ENCODE assay signal across 16 cellular contexts in the genomic region with DNA sequence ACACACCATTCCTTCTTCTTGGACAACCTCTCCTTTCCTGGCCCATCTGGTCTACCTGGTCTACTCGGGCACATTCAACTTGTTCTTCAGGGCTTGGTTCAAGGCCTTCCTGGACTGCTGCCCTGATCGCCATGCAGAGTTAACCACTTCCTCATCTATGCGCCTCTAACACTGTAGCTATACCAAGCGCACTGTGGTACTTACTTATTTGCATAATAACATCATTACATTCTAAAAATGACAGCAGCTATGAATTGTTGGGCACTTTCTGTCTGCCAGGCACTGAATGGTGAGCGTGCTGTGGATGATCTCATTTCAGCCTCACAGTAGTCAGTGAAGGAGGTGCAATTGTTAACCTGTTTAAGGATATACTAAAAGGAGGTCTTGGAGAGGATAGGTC.
DNase-seq lines count a peak whose midpoint lies in the region; ATAC-seq and TF ChIP-seq lines count a peak whose summit lies in the region.
"Had no signal": no experiment of that assay in that cellular context is flagged by ENCODE, and none has a peak within 500 bp of the region (broad histone marks: within the 10 kb centered on the region; RNA-seq: fewer than 3 reads in every experiment).

No MANE protein-coding gene starts in this region.

- peaks cover 0 to 59% (median 25%) of the 10 kb centered on the region in 3 donors for H3K27me3 ChIP-seq in sigmoid colon
- peaks cover 0 to 70% (median 8%) of the 10 kb centered on the region in 3 donors for H3K27me3 ChIP-seq in stomach
- H3K27me3 ChIP-seq: upper lobe of left lung had no signal

- H3K36me3 ChIP-seq in sigmoid colon, result no peaks in the 10 kb centered on the region
- H3K36me3 ChIP-seq in stomach, result no peaks in the 10 kb centered on the region
- H3K36me3 ChIP-seq: heart left ventricle, prostate gland, upper lobe of left lung had no signal

- TF ChIP-seq CTCF in sigmoid colon (IDR thresholded peaks at IDR 0.05), result no peak
- TF ChIP-seq CTCF in stomach (IDR thresholded peaks at IDR 0.05), result no peak

- no peaks in the 10 kb centered on the region for H3K27me3 Mint-ChIP-seq in activated CD4-positive, alpha-beta T cell treated with anti-CD3 and anti-CD28 coated beads for 36 hours
- H3K27me3 Mint-ChIP-seq in activated CD4-positive, alpha-beta T cell treated with anti-CD3 and anti-CD28 coated beads, Interleukin-2, amount 10 ng/mL, durations not matched to agents 7 days and 5 days, result peaks cover 18% of the 10 kb centered on the region

- peak; percentile 57 for ATAC-seq in activated CD4-positive, alpha-beta T cell treated with anti-CD3 and anti-CD28 coated beads for 36 hours
- ATAC-seq in HG02798 (IDR thresholded peaks at IDR 0.05; ENCODE audit: poor library complexity, unreplicated experiment) (peak; percentile 45), HG02885 (IDR thresholded peaks at IDR 0.05; ENCODE audit: poor library complexity, unreplicated experiment) (no peak)
- ATAC-seq: K562 had no signal

- H3K4me3 ChIP-seq in sigmoid colon (no peak overlapping the region), stomach (no peak overlapping the region)
- H3K4me3 ChIP-seq: heart left ventricle, K562, prostate gland, upper lobe of left lung had no signal

- TF ChIP-seq POLR2A in sigmoid colon (IDR thresholded peaks at IDR 0.05) (no peak), stomach (IDR thresholded peaks at IDR 0.05) (no peak)

- H3K27ac ChIP-seq in sigmoid colon (no peak overlapping the region), stomach (no peak overlapping the region)
- H3K27ac ChIP-seq: heart left ventricle, prostate gland, upper lobe of left lung had no signal

- H3K27ac Mint-ChIP-seq in activated CD4-positive, alpha-beta T cell treated with anti-CD3 and anti-CD28 coated beads for 36 hours, result no peak overlapping the region
- H3K27ac Mint-ChIP-seq in activated CD4-positive, alpha-beta T cell treated with anti-CD3 and anti-CD28 coated beads, Interleukin-2, amount 10 ng/mL, durations not matched to agents 7 days and 5 days, result no peak overlapping the region
- H3K27ac Mint-ChIP-seq: T-cell had no signal

- H3K4me1 ChIP-seq in sigmoid colon, result peaks cover 0 to 4% (median 0%) of the 10 kb centered on the region in 4 donors
- peaks cover 0 to 6% (median 0%) of the 10 kb centered on the region in 4 donors for H3K4me1 ChIP-seq in stomach
- H3K4me1 ChIP-seq: prostate gland had no signal

- CTCF ChIA-PET in activated CD4-positive, alpha-beta T cell treated with anti-CD3 and anti-CD28 coated beads for 36 hours (lab: Charles Lee), result interaction anchor here (0.6 to 5.5 kb wide), 4 partner anchors 9 to 285 kb away, joined by 3 to 49 read pairs (median 4); no protein-coding TSS in a partner anchor
- CTCF ChIA-PET in activated CD4-positive, alpha-beta T cell treated with anti-CD3 and anti-CD28 coated beads, Interleukin-2, amount 10 ng/mL, durations not matched to agents 7 days and 5 days (lab: Charles Lee), result interaction anchor here (2.1 kb wide), 1 partner anchor 282 kb away, joined by 9 read pairs; no protein-coding TSS in a partner anchor

- POLR2A ChIA-PET in activated CD4-positive, alpha-beta T cell treated with anti-CD3 and anti-CD28 coated beads for 36 hours (lab: Charles Lee), result no interaction called here
- POLR2A ChIA-PET in activated CD4-positive, alpha-beta T cell treated with anti-CD3 and anti-CD28 coated beads, Interleukin-2, amount 10 ng/mL, durations not matched to agents 7 days and 5 days (lab: Charles Lee), result no interaction called here

- no peaks in the 10 kb centered on the region for H3K36me3 Mint-ChIP-seq in activated CD4-positive, alpha-beta T cell treated with anti-CD3 and anti-CD28 coated beads for 36 hours (ENCODE audit: low read depth)
- no peaks in the 10 kb centered on the region for H3K36me3 Mint-ChIP-seq in activated CD4-positive, alpha-beta T cell treated with anti-CD3 and anti-CD28 coated beads, Interleukin-2, amount 10 ng/mL, durations not matched to agents 7 days and 5 days (ENCODE audit: low read depth)
- H3K36me3 Mint-ChIP-seq: T-cell had no signal

- no peak overlapping the region for H3K4me3 Mint-ChIP-seq in activated CD4-positive, alpha-beta T cell treated with anti-CD3 and anti-CD28 coated beads for 36 hours
- H3K4me3 Mint-ChIP-seq in activated CD4-positive, alpha-beta T cell treated with anti-CD3 and anti-CD28 coated beads, Interleukin-2, amount 10 ng/mL, durations not matched to agents 7 days and 5 days, result no peak overlapping the region
- H3K4me3 Mint-ChIP-seq: T-cell had no signal

- H3K9me3 ChIP-seq in sigmoid colon (no peaks in the 10 kb centered on the region), stomach (peaks cover 0 to 9% (median 6%) of the 10 kb centered on the region in 4 donors)
- H3K9me3 ChIP-seq: prostate gland had no signal

- no peak for DNase-seq in activated CD4-positive, alpha-beta T cell treated with anti-CD3 and anti-CD28 coated beads for 36 hours
- DNase-seq in activated CD4-positive, alpha-beta T cell treated with anti-CD3 and anti-CD28 coated beads, Interleukin-2, amount 10 ng/mL, durations not matched to agents 7 days and 5 days, result no peak
- DNase-seq in MV-4-11 (lab: John Stamatoyannopoulos, UW) (peak; percentile 84), sigmoid colon (peak; percentile 0), epidermal melanocyte (ENCODE audit: insufficient read length, low spot score) (no peak), stomach (no peak)
- DNase-seq: DMS153; effector CD4-positive, alpha-beta T cell; heart left ventricle; NCI-H446; T-cell; upper lobe of left lung had no signal

- peaks cover 9% of the 10 kb centered on the region for H3K4me1 Mint-ChIP-seq in activated CD4-positive, alpha-beta T cell treated with anti-CD3 and anti-CD28 coated beads for 36 hours
- peaks cover 18% of the 10 kb centered on the region for H3K4me1 Mint-ChIP-seq in activated CD4-positive, alpha-beta T cell treated with anti-CD3 and anti-CD28 coated beads, Interleukin-2, amount 10 ng/mL, durations not matched to agents 7 days and 5 days

- TF ChIP-seq EP300 in sigmoid colon (IDR thresholded peaks at IDR 0.05) (no peak), stomach (IDR thresholded peaks at IDR 0.05) (no peak)

- intact Hi-C loops in activated CD4-positive, alpha-beta T cell treated with anti-CD3 and anti-CD28 coated beads for 36 hours (cut with DNase I, micrococcal nuclease), result loop anchor here in 1 of 2 experiments (2.0 kb wide), 2 partner anchors 58 to 66 kb away; partner anchors contain the start of gene SDK2
- intact Hi-C loops in sigmoid colon (cut with DNase I) (loop anchor here (2.0 kb wide), 1 partner anchor 282 kb away; no protein-coding TSS in a partner anchor), stomach (cut with DNase I; ENCODE audit: low total_unique reads) (loop anchor here (5.0 to 10.0 kb wide), 2 partner anchors 136 to 274 kb away; no protein-coding TSS in a partner anchor)

- 50 to 65% methylated on average over 5 of the region's 5 CpGs for WGBS in sigmoid colon, 2 donors
- WGBS in stomach, 5 donors, result 52 to 62% (median 60%) methylated on average over 5 of the region's 5 CpGs

- no peaks in the 10 kb centered on the region for H3K9me3 Mint-ChIP-seq in activated CD4-positive, alpha-beta T cell treated with anti-CD3 and anti-CD28 coated beads for 36 hours (ENCODE audit: low read depth)
- peaks cover 2% of the 10 kb centered on the region for H3K9me3 Mint-ChIP-seq in activated CD4-positive, alpha-beta T cell treated with anti-CD3 and anti-CD28 coated beads, Interleukin-2, amount 10 ng/mL, durations not matched to agents 7 days and 5 days

Comparison
In these comparisons a context has a peak if more than half of its experiments do, and no peak if none do; other contexts are left out.
1. DNase-seq: peak in MV-4-11 (single experiment) and sigmoid colon (single experiment); none in activated CD4-positive, alpha-beta T cell treated with anti-CD3 and anti-CD28 coated beads for 36 hours (single experiment), activated CD4-positive, alpha-beta T cell treated with anti-CD3 and anti-CD28 coated beads, Interleukin-2, amount 10 ng/mL, durations not matched to agents 7 days and 5 days (single experiment), epidermal melanocyte (single experiment) and stomach (single experiment).